Comparison of ENCODE assay signal across 21 cellular contexts in genomic region chr13:100523994-100524393, GRCh38.
"Had no signal": no experiment of that assay in that cellular context is flagged by ENCODE, and none has a peak within 500 bp of the region (broad histone marks: within the 10 kb centered on the region; RNA-seq: fewer than 3 reads in every experiment).

No MANE protein-coding gene starts in this region.

- H2AFZ ChIP-seq: parathyroid adenoma had no signal

- H3K27ac ChIP-seq: heart left ventricle, lower lobe of right lung, parathyroid adenoma, psoas muscle, skin epidermis, transverse colon, upper lobe of right lung had no signal

- H3K4me3 ChIP-seq: heart left ventricle, lower lobe of right lung, psoas muscle, skin epidermis, transverse colon, upper lobe of right lung had no signal

- ATAC-seq: heart left ventricle; left ventricle myocardium superior; lower lobe of right lung; naive thymus-derived CD8-positive, alpha-beta T cell; psoas muscle; sciatic nerve; stimulated activated memory B cell treated with anti-CD40 and anti-IgM and Interleukin-4, amounts not matched to agents 10 μg/mL and 1 μg/mL and 100 μg/mL, for 72 hours; stimulated activated naive CD8-positive, alpha-beta T cell treated with anti-CD3 and anti-CD28 coated beads, Interleukin-15, amount 100 ng/mL, for 72 hours; upper lobe of right lung had no signal

- DNase-seq: heart left ventricle; hypothalamus; immature natural killer cell; kidney; left ventricle myocardium superior; lower lobe of right lung; mammary epithelial cell; mesenchymal stem cell; naive thymus-derived CD8-positive, alpha-beta T cell; nucleus accumbens; psoas muscle; stimulated activated CD4-positive, alpha-beta T cell treated with anti-CD3 and anti-CD28 coated beads, Interleukin-4, amount 100 ng/mL, for 24 hours; stimulated activated naive CD4-positive, alpha-beta T cell treated with Interleukin-2 at 50 U/mL for 16 hours; stimulated activated naive CD8-positive, alpha-beta T cell treated with anti-CD3 and anti-CD28 coated beads, Interleukin-15, amount 100 ng/mL, for 72 hours; substantia nigra; transverse colon; upper lobe of right lung had no signal

- H3K79me2 ChIP-seq: parathyroid adenoma had no signal

- H3K36me3 ChIP-seq: transverse colon had no signal

- H3K27me3 ChIP-seq: heart left ventricle, transverse colon, upper lobe of right lung had no signal

- H3K4me1 ChIP-seq: heart left ventricle, lower lobe of right lung, parathyroid adenoma, psoas muscle, transverse colon, upper lobe of right lung had no signal

- H3K9ac ChIP-seq: parathyroid adenoma had no signal

- H3K9me3 ChIP-seq: heart left ventricle, lower lobe of right lung, psoas muscle, transverse colon, upper lobe of right lung had no signal
